9 cellular contexts compared by ENCODE assay signal in genomic region chr9:137127301-137128157, GRCh38. TPM values are rescaled to one million over a fixed set of nuclear protein-coding genes. Genes with fewer than 3 reads are reported as not detected.
A peak's percentile ranks its signal among the peaks of the same experiment; 100 is the strongest.
DNase-seq lines count a peak whose midpoint lies in the region; ATAC-seq lines count a peak whose summit lies in the region.
"Had no signal": no experiment of that assay in that cellular context is flagged by ENCODE, and none has a peak within 500 bp of the region (broad histone marks: within the 10 kb centered on the region; RNA-seq: fewer than 3 reads in every experiment).

No MANE protein-coding gene starts in this region.

- H3K36me3 ChIP-seq in BLaER1 (no peaks in the 10 kb centered on the region), aorta (ENCODE audit: control insufficient read depth in 1 of 2, insufficient read depth in 2 of 2, low read length in 1 of 2) (no peaks in the 10 kb centered on the region)

- peak overlapping the region; percentile 99 for H3K4me3 Mint-ChIP-seq in activated T-helper 17 cell treated with anti-CD3 and anti-CD28 coated beads, Interleukin-2, amount 50 U/mL, for 72 hours

- H3K27me3 ChIP-seq in BLaER1 (no peaks in the 10 kb centered on the region), aorta (ENCODE audit: control insufficient read depth in 1 of 2, insufficient read depth in 2 of 2, low read length in 1 of 2) (no peaks in the 10 kb centered on the region)

- intact Hi-C loops in aorta (cut with DNase I): no loop called here

- WGBS in aorta, 2 donors: 8 to 18% methylated on average over 24 of the region's 24 CpGs

- H3K9me3 ChIP-seq in BLaER1 (no peaks in the 10 kb centered on the region), aorta (ENCODE audit: control insufficient read depth, low read length) (no peaks in the 10 kb centered on the region)

- no peaks in the 10 kb centered on the region for H3K9me3 Mint-ChIP-seq in activated T-helper 17 cell treated with anti-CD3 and anti-CD28 coated beads, Interleukin-2, amount 50 U/mL, for 72 hours

- in situ Hi-C loops in KBM-7 (cut with MboI; ENCODE audit: low pct_unique_long_range_greater_than_20kb, low sequenced_read_pairs): no loop called here

- H3K4me1 ChIP-seq in BLaER1 (peaks cover 78% of the 10 kb centered on the region), aorta (ENCODE audit: control insufficient read depth in 1 of 2, insufficient read depth in 2 of 2, low read length in 2 of 2) (no peaks in the 10 kb centered on the region)

- peak overlapping the region; percentile 98 for H3K27ac Mint-ChIP-seq in activated T-helper 17 cell treated with anti-CD3 and anti-CD28 coated beads, Interleukin-2, amount 50 U/mL, for 72 hours

- H3K36me3 Mint-ChIP-seq in activated T-helper 17 cell treated with anti-CD3 and anti-CD28 coated beads, Interleukin-2, amount 50 U/mL, for 72 hours (ENCODE audit: low read depth): peaks cover 18% of the 10 kb centered on the region

- peak overlapping the region; percentile 92 for H3K27ac ChIP-seq in BLaER1
- no peak overlapping the region for H3K27ac ChIP-seq in aorta (ENCODE audit: low read depth in 1 of 2, low read length in 2 of 2)

- no peaks in the 10 kb centered on the region for H3K27me3 Mint-ChIP-seq in activated T-helper 17 cell treated with anti-CD3 and anti-CD28 coated beads, Interleukin-2, amount 50 U/mL, for 72 hours

- peak overlapping the region; percentile 82 for H3K4me3 ChIP-seq in BLaER1
- no peak overlapping the region for H3K4me3 ChIP-seq in aorta (ENCODE audit: low read length in 2 of 2)

- H4K20me1 ChIP-seq in BLaER1: no peaks in the 10 kb centered on the region

- DNase-seq in KBM-7: peak; percentile 94
- peak; percentile 26 for DNase-seq in kidney tubule cell (ENCODE audit: low spot score)
- DNase-seq in aorta: peak in 1 of 2 donors; percentile 58
- no peak for DNase-seq in SW480 (ENCODE audit: low spot score)
- DNase-seq in NCI-H748 treated with DMSO at 0.1 percent for 48 hours (lab: John Stamatoyannopoulos, UW): no peak
- no peak for DNase-seq in NCI-H2029 treated with DMSO at 0.1 percent for 48 hours (lab: John Stamatoyannopoulos, UW)

- peak overlapping the region; percentile 91 for H3K4me2 ChIP-seq in BLaER1

- H3K4me1 Mint-ChIP-seq in activated T-helper 17 cell treated with anti-CD3 and anti-CD28 coated beads, Interleukin-2, amount 50 U/mL, for 72 hours: peaks cover 16% of the 10 kb centered on the region

- H3K9ac ChIP-seq in BLaER1: peak overlapping the region; percentile 89

- no peak for ATAC-seq in activated T-helper 17 cell treated with anti-CD3 and anti-CD28 coated beads, Interleukin-2, amount 50 U/mL, for 72 hours (replicated peaks)
- ATAC-seq in aorta (ENCODE audit: low FRiP score): peak; percentile 15

RNA-seq across cellular contexts. Expression of gene GRIN1, which starts 11.4 kb away (rescaled TPM):
- total RNA-seq in activated T-helper 17 cell treated with anti-CD3 and anti-CD28 coated beads, Interleukin-2, amount 50 U/mL, for 72 hours: 1 to 10 TPM in 1 of 2 donors, under 1 TPM in 1; 0.06 to 1.2 TPM
- not detected for total RNA-seq in aorta
- polyA plus RNA-seq in aorta: not detected
- total RNA-seq: epithelial cell of proximal tubule had no signal

RNA-seq across cellular contexts. Expression of gene DPP7, which starts 13.0 kb away (rescaled TPM):
- 100 to 1,000 TPM; 219 to 255 TPM for total RNA-seq in activated T-helper 17 cell treated with anti-CD3 and anti-CD28 coated beads, Interleukin-2, amount 50 U/mL, for 72 hours
- 100 to 1,000 TPM in 1 of 2 donors, 10 to 100 TPM in 1; 97.4 to 153 TPM for total RNA-seq in aorta
- 100 to 1,000 TPM in 1 of 2 donors, 10 to 100 TPM in 1; 98.8 to 598 TPM for polyA plus RNA-seq in aorta

RNA-seq across cellular contexts. Expression of gene MAN1B1, which starts 40.7 kb away (rescaled TPM):
- 10 to 100 TPM; 38.2 to 67.6 TPM for total RNA-seq in activated T-helper 17 cell treated with anti-CD3 and anti-CD28 coated beads, Interleukin-2, amount 50 U/mL, for 72 hours
- total RNA-seq in aorta: 10 to 100 TPM; 28.4 to 52.2 TPM
- 100 to 1,000 TPM in 1 of 2 donors, 10 to 100 TPM in 1; 21.2 to 104 TPM for polyA plus RNA-seq in aorta

RNA-seq across cellular contexts. Expression of gene LRRC26, which starts 42.3 kb away (rescaled TPM):
- not detected for total RNA-seq in activated T-helper 17 cell treated with anti-CD3 and anti-CD28 coated beads, Interleukin-2, amount 50 U/mL, for 72 hours
- total RNA-seq in aorta: not detected
- polyA plus RNA-seq in aorta: not detected
- total RNA-seq: epithelial cell of proximal tubule had no signal

RNA-seq across cellular contexts. Expression of gene TMEM210, which starts 44.3 kb away (rescaled TPM):
- total RNA-seq in activated T-helper 17 cell treated with anti-CD3 and anti-CD28 coated beads, Interleukin-2, amount 50 U/mL, for 72 hours: not detected
- not detected for total RNA-seq in aorta
- not detected for polyA plus RNA-seq in aorta
- total RNA-seq: epithelial cell of proximal tubule had no signal

Comparison
In these comparisons a context has a peak if more than half of its experiments do, and no peak if none do; other contexts are left out.
1. DNase-seq: peak in KBM-7 (single experiment) and kidney tubule cell (single experiment); none in SW480 (single experiment), NCI-H748 treated with DMSO at 0.1 percent for 48 hours (single experiment) and NCI-H2029 treated with DMSO at 0.1 percent for 48 hours (single experiment).